In genomic region chr12:43063642-43064041, GRCh38 we compare ENCODE assay signal across 18 cellular contexts.
DNase-seq lines count a peak whose midpoint lies in the region; ATAC-seq and TF ChIP-seq lines count a peak whose summit lies in the region.
"Had no signal": no experiment of that assay in that cellular context is flagged by ENCODE, and none has a peak within 500 bp of the region (broad histone marks: within the 10 kb centered on the region; RNA-seq: fewer than 3 reads in every experiment).

No MANE protein-coding gene starts in this region.

- no peaks in the 10 kb centered on the region for H3K9me3 ChIP-seq in AG04450 (ENCODE audit: control insufficient read depth, insufficient read depth, low read length)
- no peaks in the 10 kb centered on the region for H3K9me3 ChIP-seq in breast epithelium
- no peaks in the 10 kb centered on the region for H3K9me3 ChIP-seq in aorta (ENCODE audit: control insufficient read depth, low read length)
- H3K9me3 ChIP-seq: heart left ventricle, pancreas, spleen had no signal

- no peak for TF ChIP-seq POLR2A in breast epithelium (IDR thresholded peaks at IDR 0.05)

- 16% methylated on average over 3 of the region's 3 CpGs for WGBS in aorta, 2 donors

- H3K4me1 ChIP-seq in breast epithelium (no peaks in the 10 kb centered on the region), aorta (ENCODE audit: control insufficient read depth in 1 of 2, insufficient read depth in 2 of 2, low read length in 2 of 2) (peaks cover 2 to 7% of the 10 kb centered on the region in 2 donors)
- H3K4me1 ChIP-seq: pancreas, spleen had no signal

- H3K4me3 ChIP-seq in AG04450 (ENCODE audit: low read depth, low read length): no peak overlapping the region
- H3K4me3 ChIP-seq in breast epithelium: no peak overlapping the region
- no peak overlapping the region for H3K4me3 ChIP-seq in aorta (ENCODE audit: low read length in 2 of 2)
- H3K4me3 ChIP-seq: heart left ventricle, mucosa of descending colon, pancreas, spleen had no signal

- intact Hi-C loops in breast epithelium (cut with DNase I; ENCODE audit: low total_unique reads): no loop called here
- intact Hi-C loops in aorta (cut with DNase I): no loop called here

- DNase-seq in AG04450 (ENCODE audit: low read depth, low spot score) (peak; percentile 52), HS-27A (ENCODE audit: low read depth) (peak; percentile 19), dedifferentiated amniotic fluid mesenchymal stem cell (ENCODE audit: extremely low spot score) (peak; percentile 48), left kidney (ENCODE audit: low read depth, low spot score) (peak; percentile 6), breast epithelium (ENCODE audit: low spot score in 2 of 2) (no peak), aorta (no peak)
- DNase-seq: activated CD4-positive, CD25-positive, alpha-beta regulatory T cell treated with anti-CD3 and anti-CD28 coated beads, Interleukin-2, amount 50 U/mL, for 72 hours; activated naive CD4-positive, alpha-beta T cell; Calu3; heart left ventricle; islet precursor cell; mucosa of descending colon; NCI-H446; pancreas; spleen; stimulated activated naive B cell treated with anti-CD40 and anti-IgM and Interleukin-4, amounts not matched to agents 10 μg/mL and 1 μg/mL and 100 μg/mL, for 72 hours had no signal

- H3K27me3 ChIP-seq in AG04450 (ENCODE audit: control insufficient read depth, insufficient read depth, low read length) (no peaks in the 10 kb centered on the region), breast epithelium (no peaks in the 10 kb centered on the region), aorta (ENCODE audit: control insufficient read depth in 1 of 2, insufficient read depth in 2 of 2, low read length in 1 of 2) (no peaks in the 10 kb centered on the region)
- H3K27me3 ChIP-seq: heart left ventricle, pancreas, spleen had no signal

- CTCF ChIA-PET in AG04450 (lab: Charles Lee): no interaction called here

- H3K27ac ChIP-seq in AG04450 (ENCODE audit: low read depth, low read length) (no peak overlapping the region), breast epithelium (no peak overlapping the region), aorta (ENCODE audit: low read depth in 1 of 2, low read length in 2 of 2) (no peak overlapping the region)
- H3K27ac ChIP-seq: heart left ventricle, pancreas, spleen had no signal

- ATAC-seq in HG02763 (IDR thresholded peaks at IDR 0.05; ENCODE audit: unreplicated experiment): no peak
- ATAC-seq in aorta (ENCODE audit: low FRiP score): no peak
- ATAC-seq in SK-N-SH treated with all-trans-retinoic acid at 6 μM for 48 hours: no peak
- ATAC-seq: mucosa of descending colon; pancreas; stimulated activated naive B cell treated with anti-CD40 and anti-IgM and Interleukin-4, amounts not matched to agents 10 μg/mL and 1 μg/mL and 100 μg/mL, for 72 hours had no signal

- TF ChIP-seq CTCF in AG04450 (IDR thresholded peaks at IDR 0.05; ENCODE audit: low read depth, low read length) (no peak), breast epithelium (IDR thresholded peaks at IDR 0.05) (no peak)

- POLR2A ChIA-PET in AG04450 (lab: Yijun Ruan, JAX): no interaction called here

- H3K36me3 ChIP-seq in breast epithelium: no peaks in the 10 kb centered on the region
- H3K36me3 ChIP-seq in aorta (ENCODE audit: control insufficient read depth in 1 of 2, insufficient read depth in 2 of 2, low read length in 1 of 2): no peaks in the 10 kb centered on the region
- H3K36me3 ChIP-seq: heart left ventricle, pancreas, spleen had no signal

TF ChIP-seq in SK-N-SH treated with all-trans-retinoic acid at 6 μM for 48 hours, 23 proteins besides CTCF, POLR2A, EP300 and RAD21:
- no peak for TF ChIP-seq ZFP30 (CRISPR knock-in tag; IDR thresholded peaks at IDR 0.05)
- TF ChIP-seq ARNTL (CRISPR knock-in tag; IDR thresholded peaks at IDR 0.05; ENCODE audit: borderline replicate concordance, low read depth): no peak
- no peak for TF ChIP-seq BACH2 (CRISPR knock-in tag; IDR thresholded peaks at IDR 0.05; ENCODE audit: borderline replicate concordance)
- TF ChIP-seq ZNF70 (CRISPR knock-in tag; IDR thresholded peaks at IDR 0.05): no peak
- TF ChIP-seq TCF4 (CRISPR knock-in tag; IDR thresholded peaks at IDR 0.05; ENCODE audit: borderline replicate concordance): no peak
- TF ChIP-seq RARB (CRISPR knock-in tag; IDR thresholded peaks at IDR 0.05): no peak
- no peak for TF ChIP-seq ZNF8 (CRISPR knock-in tag; IDR thresholded peaks at IDR 0.05)
- TF ChIP-seq POU6F1 (CRISPR knock-in tag; IDR thresholded peaks at IDR 0.05; ENCODE audit: borderline replicate concordance, low read depth): no peak

Comparison
In these comparisons a context has a peak if more than half of its experiments do, and no peak if none do; other contexts are left out.
1. DNase-seq: peak in AG04450 (single experiment), HS-27A (single experiment), dedifferentiated amniotic fluid mesenchymal stem cell (single experiment) and left kidney (single experiment); none in breast epithelium (0 of 2) and aorta (0 of 2).